1 cellular context compared by ENCODE assay signal in genomic region chr1:113040041-113040440, GRCh38.
TF ChIP-seq lines count a peak whose summit lies in the region.

No MANE protein-coding gene starts in this region.

TF ChIP-seq in K562, 482 proteins besides CTCF, POLR2A, EP300 and RAD21 (continued from another document and continues in another):
- peak; percentile 87 for TF ChIP-seq CTBP1 (IDR thresholded peaks at IDR 0.05; ENCODE audit: borderline replicate concordance)
- no peak for TF ChIP-seq KLF13 (tag; IDR thresholded peaks at IDR 0.05; ENCODE audit: borderline replicate concordance, low read depth)
- no peak for TF ChIP-seq SRF (CRISPR knock-in tag; IDR thresholded peaks at IDR 0.05)
- TF ChIP-seq ZNF589 (CRISPR knock-in tag; IDR thresholded peaks at IDR 0.05; ENCODE audit: low read depth) = peak; percentile 94
- no peak for TF ChIP-seq ZNF23 (CRISPR knock-in tag; IDR thresholded peaks at IDR 0.05)
- TF ChIP-seq NCOA1 (IDR thresholded peaks at IDR 0.05; ENCODE audit: low read depth) = no peak; the same call in 1 of the 2 replicates
- no peak for TF ChIP-seq RBM22 (IDR thresholded peaks at IDR 0.05; ENCODE audit: low read depth, low read length, poor library complexity, severe bottlenecking)
- TF ChIP-seq NCOR1 (IDR thresholded peaks at IDR 0.05) = peak; percentile 97
- TF ChIP-seq ERF (CRISPR knock-in tag; IDR thresholded peaks at IDR 0.05) = 0 out of 2 replicates have a peak, but pooled peaks have one; percentile 24
- peak; percentile 71 for TF ChIP-seq NEUROD1 (IDR thresholded peaks at IDR 0.05; ENCODE audit: borderline replicate concordance, low read depth, low read length, partially characterized antibody)
- peak; percentile 65 for TF ChIP-seq CCNT2 (IDR thresholded peaks at IDR 0.05; ENCODE audit: borderline replicate concordance, extremely low read depth, insufficient read length, low read depth, low read length)
- peak; percentile 53; the same call in 1 of the 2 replicates for TF ChIP-seq ETV1 (tag; conservative IDR thresholded peaks at IDR 0.05; ENCODE audit: low read depth)
- peak; percentile 99 for TF ChIP-seq CBFA2T3 (IDR thresholded peaks at IDR 0.05)
- no peak for TF ChIP-seq RBFOX2 (IDR thresholded peaks at IDR 0.05; ENCODE audit: low read depth, low read length)
- peak; percentile 54; the same call in 1 of the 2 replicates for TF ChIP-seq ZBTB17 (CRISPR knock-in tag; IDR thresholded peaks at IDR 0.05)
- 0 out of 2 replicates have a peak, but pooled peaks have one; percentile 55 for TF ChIP-seq ATF4 (CRISPR knock-in tag; IDR thresholded peaks at IDR 0.05)
- TF ChIP-seq ETV6 (IDR thresholded peaks at IDR 0.05; ENCODE audit: borderline replicate concordance in 1 of 2, low read depth in 2 of 2, low read length in 1 of 2) = 0 out of 4 replicates have a peak, but pooled peaks of 1 of the 2 experiments have one; percentile 33
- no peak for TF ChIP-seq ETV6 (CRISPR knock-in tag; IDR thresholded peaks at IDR 0.05; ENCODE audit: borderline replicate concordance)
- peak; percentile 94 for TF ChIP-seq NFIC (IDR thresholded peaks at IDR 0.05)
- TF ChIP-seq GATAD2B (IDR thresholded peaks at IDR 0.05; ENCODE audit: borderline replicate concordance) = peak; percentile 93
- TF ChIP-seq DACH1 (IDR thresholded peaks at IDR 0.05; ENCODE audit: partially characterized antibody) = peak; percentile 82
- peak; percentile 46; the same call in 1 of the 2 replicates for TF ChIP-seq CREB1 (IDR thresholded peaks at IDR 0.05)
- no peak for TF ChIP-seq CREB1 (CRISPR knock-in tag; IDR thresholded peaks at IDR 0.05)
- TF ChIP-seq CXXC5 (CRISPR knock-in tag; IDR thresholded peaks at IDR 0.05) = peak; percentile 60
- TF ChIP-seq YY1 (IDR thresholded peaks at IDR 0.05; ENCODE audit: borderline replicate concordance in 1 of 3, control insufficient read depth in 1 of 3, extremely low read depth in 1 of 3, insufficient read depth in 3 of 3, insufficient read length in 1 of 3, insufficient replicate concordance in 2 of 3, low read depth in 1 of 3, low read length in 2 of 3) = no peak
- TF ChIP-seq MCM7 (IDR thresholded peaks at IDR 0.05) = no peak; a peak in 1 of 4 replicates
- peak; percentile 99 for TF ChIP-seq CBFA2T2 (conservative IDR thresholded peaks at IDR 0.05)
- TF ChIP-seq NFE2 (IDR thresholded peaks at IDR 0.05; ENCODE audit: low read depth) = peak; percentile 39; the same call in 1 of the 2 replicates
- no peak for TF ChIP-seq WHSC1 (IDR thresholded peaks at IDR 0.05; ENCODE audit: low read length)
- no peak for TF ChIP-seq ZNF217 (CRISPR knock-in tag; IDR thresholded peaks at IDR 0.05)
- no peak for TF ChIP-seq GABPA (tag; conservative IDR thresholded peaks at IDR 0.05; ENCODE audit: low read depth)
- TF ChIP-seq ATF7 (IDR thresholded peaks at IDR 0.05) = peak; percentile 52; the same call in 1 of the 2 replicates
- TF ChIP-seq FOXK2 (conservative IDR thresholded peaks at IDR 0.05 in 1 of 2, IDR thresholded peaks at IDR 0.05 in 1 of 2; ENCODE audit: low read depth in 2 of 2) = peak in 1 of 2 experiments; percentile 65; a peak in 2 of 4 replicates
- TF ChIP-seq, protein P1, sequence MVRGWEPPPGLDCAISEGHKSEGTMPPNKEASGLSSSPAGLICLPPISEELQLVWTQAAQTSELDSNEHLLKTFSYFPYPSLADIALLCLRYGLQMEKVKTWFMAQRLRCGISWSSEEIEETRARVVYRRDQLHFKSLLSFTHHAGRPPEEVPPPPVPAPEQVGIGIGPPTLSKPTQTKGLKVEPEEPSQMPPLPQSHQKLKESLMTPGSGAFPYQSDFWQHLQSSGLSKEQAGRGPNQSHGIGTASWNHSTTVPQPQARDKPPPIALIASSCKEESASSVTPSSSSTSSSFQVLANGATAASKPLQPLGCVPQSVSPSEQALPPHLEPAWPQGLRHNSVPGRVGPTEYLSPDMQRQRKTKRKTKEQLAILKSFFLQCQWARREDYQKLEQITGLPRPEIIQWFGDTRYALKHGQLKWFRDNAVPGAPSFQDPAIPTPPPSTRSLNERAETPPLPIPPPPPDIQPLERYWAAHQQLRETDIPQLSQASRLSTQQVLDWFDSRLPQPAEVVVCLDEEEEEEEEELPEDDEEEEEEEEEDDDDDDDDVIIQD (CRISPR knock-in tag; IDR thresholded peaks at IDR 0.05) = no peak
- TF ChIP-seq SMAD4 (CRISPR knock-in tag; conservative IDR thresholded peaks at IDR 0.05) = peak; percentile 92
- peak; percentile 90 for TF ChIP-seq PHB2 (IDR thresholded peaks at IDR 0.05; ENCODE audit: low read depth)
- TF ChIP-seq PRDM10 (IDR thresholded peaks at IDR 0.05; ENCODE audit: partially characterized antibody) = no peak
- TF ChIP-seq DEAF1 (CRISPR knock-in tag; IDR thresholded peaks at IDR 0.05) = no peak
- TF ChIP-seq NCOA4 (IDR thresholded peaks at IDR 0.05; ENCODE audit: partially characterized antibody) = peak; percentile 77
- TF ChIP-seq BCOR (IDR thresholded peaks at IDR 0.05) = peak; percentile 48; the same call in 1 of the 2 replicates
- peak; percentile 54; the same call in 1 of the 2 replicates for TF ChIP-seq DMBX1 (CRISPR knock-in tag; IDR thresholded peaks at IDR 0.05; ENCODE audit: borderline replicate concordance)
- TF ChIP-seq HNRNPUL1 (IDR thresholded peaks at IDR 0.05; ENCODE audit: low read length) = no peak
- TF ChIP-seq ZBTB1 (CRISPR knock-in tag; IDR thresholded peaks at IDR 0.05; ENCODE audit: borderline replicate concordance, low read depth) = no peak
- TF ChIP-seq EZH2 (IDR thresholded peaks at IDR 0.05; ENCODE audit: borderline replicate concordance, low read depth, low read length) = no peak
- TF ChIP-seq, protein P2, sequence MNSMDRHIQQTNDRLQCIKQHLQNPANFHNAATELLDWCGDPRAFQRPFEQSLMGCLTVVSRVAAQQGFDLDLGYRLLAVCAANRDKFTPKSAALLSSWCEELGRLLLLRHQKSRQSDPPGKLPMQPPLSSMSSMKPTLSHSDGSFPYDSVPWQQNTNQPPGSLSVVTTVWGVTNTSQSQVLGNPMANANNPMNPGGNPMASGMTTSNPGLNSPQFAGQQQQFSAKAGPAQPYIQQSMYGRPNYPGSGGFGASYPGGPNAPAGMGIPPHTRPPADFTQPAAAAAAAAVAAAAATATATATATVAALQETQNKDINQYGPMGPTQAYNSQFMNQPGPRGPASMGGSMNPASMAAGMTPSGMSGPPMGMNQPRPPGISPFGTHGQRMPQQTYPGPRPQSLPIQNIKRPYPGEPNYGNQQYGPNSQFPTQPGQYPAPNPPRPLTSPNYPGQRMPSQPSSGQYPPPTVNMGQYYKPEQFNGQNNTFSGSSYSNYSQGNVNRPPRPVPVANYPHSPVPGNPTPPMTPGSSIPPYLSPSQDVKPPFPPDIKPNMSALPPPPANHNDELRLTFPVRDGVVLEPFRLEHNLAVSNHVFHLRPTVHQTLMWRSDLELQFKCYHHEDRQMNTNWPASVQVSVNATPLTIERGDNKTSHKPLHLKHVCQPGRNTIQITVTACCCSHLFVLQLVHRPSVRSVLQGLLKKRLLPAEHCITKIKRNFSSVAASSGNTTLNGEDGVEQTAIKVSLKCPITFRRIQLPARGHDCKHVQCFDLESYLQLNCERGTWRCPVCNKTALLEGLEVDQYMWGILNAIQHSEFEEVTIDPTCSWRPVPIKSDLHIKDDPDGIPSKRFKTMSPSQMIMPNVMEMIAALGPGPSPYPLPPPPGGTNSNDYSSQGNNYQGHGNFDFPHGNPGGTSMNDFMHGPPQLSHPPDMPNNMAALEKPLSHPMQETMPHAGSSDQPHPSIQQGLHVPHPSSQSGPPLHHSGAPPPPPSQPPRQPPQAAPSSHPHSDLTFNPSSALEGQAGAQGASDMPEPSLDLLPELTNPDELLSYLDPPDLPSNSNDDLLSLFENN (IDR thresholded peaks at IDR 0.05; ENCODE audit: low read depth in 2 of 2, low read length in 2 of 2) = peak in 1 of 2 experiments; percentile 93; a peak in 2 of 4 replicates
- TF ChIP-seq ZNF644 (tag; IDR thresholded peaks at IDR 0.05; ENCODE audit: low read depth) = peak; percentile 94
- no peak for TF ChIP-seq ATF6 (CRISPR knock-in tag; IDR thresholded peaks at IDR 0.05)
- TF ChIP-seq SMAD3 (CRISPR knock-in tag; conservative IDR thresholded peaks at IDR 0.05) = peak; percentile 71; the same call in 1 of the 2 replicates
- no peak for TF ChIP-seq IRF2 (CRISPR knock-in tag; IDR thresholded peaks at IDR 0.05)
- TF ChIP-seq MXI1 (IDR thresholded peaks at IDR 0.05; ENCODE audit: low read depth, low read length) = peak; percentile 18; the same call in 1 of the 2 replicates
- TF ChIP-seq ZBTB49 (CRISPR knock-in tag; IDR thresholded peaks at IDR 0.05; ENCODE audit: borderline replicate concordance) = no peak
- peak; percentile 96 for TF ChIP-seq SOX6 (IDR thresholded peaks at IDR 0.05)
- TF ChIP-seq RAD51 (IDR thresholded peaks at IDR 0.05; ENCODE audit: borderline replicate concordance, low read depth) = peak; percentile 22; the same call in 1 of the 2 replicates
- TF ChIP-seq HLTF (IDR thresholded peaks at IDR 0.05) = peak; percentile 87; the same call in 1 of the 2 replicates
- TF ChIP-seq CC2D1A (IDR thresholded peaks at IDR 0.05) = peak; percentile 94; the same call in 1 of the 2 replicates
- no peak for TF ChIP-seq NR4A1 (CRISPR knock-in tag; IDR thresholded peaks at IDR 0.05)
- peak; percentile 80; the same call in 1 of the 2 replicates for TF ChIP-seq NR4A1 (tag; IDR thresholded peaks at IDR 0.05)
- TF ChIP-seq SMARCB1 (IDR thresholded peaks at IDR 0.05; ENCODE audit: insufficient read length, low read depth) = no peak
